In the genomic region with DNA sequence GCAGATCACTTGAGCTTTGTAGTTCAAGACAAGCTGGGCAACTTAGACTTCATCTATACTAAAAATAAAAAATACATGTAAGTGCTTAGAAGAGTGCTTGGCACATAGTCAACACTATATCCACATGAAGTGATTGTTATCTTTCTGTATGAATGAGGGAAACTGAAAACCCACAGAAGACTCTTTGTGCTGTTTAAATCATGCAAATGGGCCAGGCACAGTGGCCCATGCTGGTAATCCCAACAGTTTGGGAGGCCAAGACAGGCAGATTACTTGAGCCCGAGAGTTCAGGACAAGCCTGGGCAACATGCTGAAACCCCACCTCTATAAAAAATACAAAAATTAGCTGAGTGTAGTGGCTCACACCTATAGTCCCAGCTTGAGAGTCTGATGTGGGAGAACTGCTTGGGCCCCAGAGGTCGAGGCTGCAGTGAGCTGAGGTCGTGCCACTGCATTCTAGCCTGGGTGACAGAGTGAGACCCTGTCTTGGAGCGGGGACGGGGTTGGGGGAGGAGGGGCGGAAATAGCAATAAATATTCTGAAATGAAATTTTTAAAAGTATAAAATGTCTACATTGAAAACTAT, we compare ENCODE assay signal across 17 cellular contexts.
DNase-seq lines count a peak whose midpoint lies in the region; ATAC-seq and TF ChIP-seq lines count a peak whose summit lies in the region.
"Had no signal": no experiment of that assay in that cellular context is flagged by ENCODE, and none has a peak within 500 bp of the region (broad histone marks: within the 10 kb centered on the region; RNA-seq: fewer than 3 reads in every experiment).

No MANE protein-coding gene starts in this region.

- H4K91ac ChIP-seq in neuronal stem cell (ENCODE audit: low read depth, low read length, poor library complexity) = no peak overlapping the region

- no peak overlapping the region for H2AK5ac ChIP-seq in neuronal stem cell (ENCODE audit: low read depth, low read length)

- no peak overlapping the region for H3K23ac ChIP-seq in neuronal stem cell (ENCODE audit: low read depth, low read length, poor library complexity)

- no peaks in the 10 kb centered on the region for H3K36me3 Mint-ChIP-seq in WTC11

- no peak overlapping the region for H2BK12ac ChIP-seq in neuronal stem cell (ENCODE audit: low read length)

- H3K9me3 Mint-ChIP-seq in WTC11 = no peaks in the 10 kb centered on the region

- H3K9me3 ChIP-seq in neuronal stem cell (replicated peaks in 1 of 2; ENCODE audit: control insufficient read depth in 2 of 2, insufficient read depth in 1 of 2, low read depth in 1 of 2, low read length in 2 of 2) = no peaks in the 10 kb centered on the region
- H3K9me3 ChIP-seq: BE2C had no signal

- H2BK15ac ChIP-seq in neuronal stem cell (ENCODE audit: low read length) = no peak overlapping the region

- no peak overlapping the region for H3K9ac ChIP-seq in neuronal stem cell (ENCODE audit: low read depth, low read length, poor library complexity)

- H3K79me1 ChIP-seq in neuronal stem cell (ENCODE audit: low read depth, low read length) = no peaks in the 10 kb centered on the region

- H3K18ac ChIP-seq in neuronal stem cell (ENCODE audit: low read length) = no peak overlapping the region

- no peaks in the 10 kb centered on the region for H3K27me3 Mint-ChIP-seq in WTC11 (ENCODE audit: low read depth)
- H3K27me3 Mint-ChIP-seq: CD4-positive, alpha-beta memory T cell had no signal

- CTCF ChIA-PET in WTC11 (lab: Charles Lee) = no interaction called here

- WGBS in neuronal stem cell (ENCODE audit: extremely low coverage in 2 of 2, insufficient read length in 2 of 2, insufficient replicate concordance in 1 of 2), 2 donors = no CpG with 5 or more reads among the region's 6 CpGs

- no peak overlapping the region for H3K4ac ChIP-seq in neuronal stem cell (ENCODE audit: low read length)

- POLR2A ChIA-PET in WTC11 (lab: Charles Lee) = no interaction called here

- H2AFZ ChIP-seq in neuronal stem cell (ENCODE audit: low read length) = peak overlapping the region; percentile 57

- H4K8ac ChIP-seq in neuronal stem cell (ENCODE audit: low read depth, low read length) = no peak overlapping the region

- DNase-seq in WTC11 (ENCODE audit: low spot score) (no peak), neuronal stem cell (ENCODE audit: low spot score) (no peak), cerebellum (ENCODE audit: low spot score) (no peak), NCI-H2171 treated with DMSO at 0.1 percent for 48 hours (lab: John Stamatoyannopoulos, UW) (no peak)
- DNase-seq: BE2C; CD4-positive, alpha-beta memory T cell; DMS79 treated with DMSO at 0.1 percent for 48 hours; HCEC 1CT; NCI-H1436 treated with DMSO at 0.1 percent for 48 hours; NCI-H2081 treated with DMSO at 0.1 percent for 48 hours; NCI-H748 treated with DMSO at 0.1 percent for 48 hours; SHP77 treated with DMSO at 0.1 percent for 48 hours had no signal

- peaks cover 0 to 1% of the 10 kb centered on the region in 2 donors for H3K36me3 ChIP-seq in neuronal stem cell (replicated peaks in 1 of 2; ENCODE audit: control insufficient read depth in 2 of 2, insufficient read depth in 2 of 2, low read length in 2 of 2)
- H3K36me3 ChIP-seq: BE2C had no signal

- no peak for TF ChIP-seq CTCF in WTC11 (IDR thresholded peaks at IDR 0.05)

- ATAC-seq in GM21390 (IDR thresholded peaks at IDR 0.05; ENCODE audit: unreplicated experiment) (peak; percentile 60), HG03439 (IDR thresholded peaks at IDR 0.05; ENCODE audit: unreplicated experiment) (peak; percentile 51), WTC11 (no peak)
- ATAC-seq in activated CD4-positive, CD25-positive, alpha-beta regulatory T cell treated with anti-CD3 and anti-CD28 coated beads, Interleukin-2, amount 50 U/mL, for 24 hours = no peak
- ATAC-seq: K562, Panc1 had no signal

- H3K4me3 ChIP-seq in neuronal stem cell (ENCODE audit: low read length in 2 of 2) = no peak overlapping the region
- H3K4me3 ChIP-seq: K562 had no signal

- H3K4me1 ChIP-seq in neuronal stem cell (ENCODE audit: control insufficient read depth in 2 of 2, insufficient read depth in 1 of 2, low read depth in 1 of 2, low read length in 2 of 2) = peaks cover 0 to 7% of the 10 kb centered on the region in 2 donors
- H3K4me1 ChIP-seq: BE2C had no signal

- no peak overlapping the region for H3K14ac ChIP-seq in neuronal stem cell (ENCODE audit: low read length)

- H3K4me3 Mint-ChIP-seq in WTC11 = no peak overlapping the region
- H3K4me3 Mint-ChIP-seq: CD4-positive, alpha-beta memory T cell had no signal

- H3K4me2 ChIP-seq in neuronal stem cell (ENCODE audit: insufficient read depth, low read length, poor library complexity, severe bottlenecking) = no peak overlapping the region

- H2BK5ac ChIP-seq in neuronal stem cell (ENCODE audit: low read length) = no peak overlapping the region

- no peak overlapping the region for H2BK120ac ChIP-seq in neuronal stem cell (ENCODE audit: low read depth, low read length)

- peaks cover 4% of the 10 kb centered on the region for H3K4me1 Mint-ChIP-seq in WTC11
- H3K4me1 Mint-ChIP-seq: CD4-positive, alpha-beta memory T cell had no signal

- H3K27ac ChIP-seq in neuronal stem cell (replicated peaks; ENCODE audit: low read length) = no peak overlapping the region

- no peaks in the 10 kb centered on the region for H3K27me3 ChIP-seq in neuronal stem cell (ENCODE audit: control insufficient read depth in 3 of 3, insufficient read depth in 3 of 3, low read depth in 1 of 3, low read length in 3 of 3)
- H3K27me3 ChIP-seq: BE2C had no signal

- H3K27ac Mint-ChIP-seq in WTC11 = 0 out of 2 replicates have a peak overlapping the region, but pooled peaks have one; percentile 43
- H3K27ac Mint-ChIP-seq: CD4-positive, alpha-beta memory T cell had no signal

TF ChIP-seq in WTC11, 78 proteins besides CTCF, POLR2A, EP300 and RAD21:
- TF ChIP-seq SP1 (CRISPR knock-in tag; conservative IDR thresholded peaks at IDR 0.05) (no peak), NFE2L1 (CRISPR knock-in tag; IDR thresholded peaks at IDR 0.05) (no peak), JUN (CRISPR knock-in tag; IDR thresholded peaks at IDR 0.05) (no peak), CBFB (CRISPR knock-in tag; IDR thresholded peaks at IDR 0.05; ENCODE audit: low read depth) (no peak), HMGA2 (CRISPR knock-in tag; IDR thresholded peaks at IDR 0.05) (no peak), CREM (CRISPR knock-in tag; IDR thresholded peaks at IDR 0.05) (no peak), ZNF416 (CRISPR knock-in tag; IDR thresholded peaks at IDR 0.05) (no peak), ZNF138 (CRISPR knock-in tag; conservative IDR thresholded peaks at IDR 0.05) (no peak), MYBL2 (CRISPR knock-in tag; IDR thresholded peaks at IDR 0.05) (no peak), KAT7 (CRISPR knock-in tag; IDR thresholded peaks at IDR 0.05; ENCODE audit: borderline replicate concordance) (no peak)
- TF ChIP-seq, protein P1, sequence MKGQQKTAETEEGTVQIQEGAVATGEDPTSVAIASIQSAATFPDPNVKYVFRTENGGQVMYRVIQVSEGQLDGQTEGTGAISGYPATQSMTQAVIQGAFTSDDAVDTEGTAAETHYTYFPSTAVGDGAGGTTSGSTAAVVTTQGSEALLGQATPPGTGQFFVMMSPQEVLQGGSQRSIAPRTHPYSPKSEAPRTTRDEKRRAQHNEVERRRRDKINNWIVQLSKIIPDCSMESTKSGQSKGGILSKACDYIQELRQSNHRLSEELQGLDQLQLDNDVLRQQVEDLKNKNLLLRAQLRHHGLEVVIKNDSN (CRISPR knock-in tag; IDR thresholded peaks at IDR 0.05) = no peak
- TF ChIP-seq, protein P2, sequence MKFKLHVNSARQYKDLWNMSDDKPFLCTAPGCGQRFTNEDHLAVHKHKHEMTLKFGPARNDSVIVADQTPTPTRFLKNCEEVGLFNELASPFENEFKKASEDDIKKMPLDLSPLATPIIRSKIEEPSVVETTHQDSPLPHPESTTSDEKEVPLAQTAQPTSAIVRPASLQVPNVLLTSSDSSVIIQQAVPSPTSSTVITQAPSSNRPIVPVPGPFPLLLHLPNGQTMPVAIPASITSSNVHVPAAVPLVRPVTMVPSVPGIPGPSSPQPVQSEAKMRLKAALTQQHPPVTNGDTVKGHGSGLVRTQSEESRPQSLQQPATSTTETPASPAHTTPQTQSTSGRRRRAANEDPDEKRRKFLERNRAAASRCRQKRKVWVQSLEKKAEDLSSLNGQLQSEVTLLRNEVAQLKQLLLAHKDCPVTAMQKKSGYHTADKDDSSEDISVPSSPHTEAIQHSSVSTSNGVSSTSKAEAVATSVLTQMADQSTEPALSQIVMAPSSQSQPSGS (CRISPR knock-in tag; IDR thresholded peaks at IDR 0.05; ENCODE audit: borderline replicate concordance, low read depth) = no peak
- TF ChIP-seq, protein P3, sequence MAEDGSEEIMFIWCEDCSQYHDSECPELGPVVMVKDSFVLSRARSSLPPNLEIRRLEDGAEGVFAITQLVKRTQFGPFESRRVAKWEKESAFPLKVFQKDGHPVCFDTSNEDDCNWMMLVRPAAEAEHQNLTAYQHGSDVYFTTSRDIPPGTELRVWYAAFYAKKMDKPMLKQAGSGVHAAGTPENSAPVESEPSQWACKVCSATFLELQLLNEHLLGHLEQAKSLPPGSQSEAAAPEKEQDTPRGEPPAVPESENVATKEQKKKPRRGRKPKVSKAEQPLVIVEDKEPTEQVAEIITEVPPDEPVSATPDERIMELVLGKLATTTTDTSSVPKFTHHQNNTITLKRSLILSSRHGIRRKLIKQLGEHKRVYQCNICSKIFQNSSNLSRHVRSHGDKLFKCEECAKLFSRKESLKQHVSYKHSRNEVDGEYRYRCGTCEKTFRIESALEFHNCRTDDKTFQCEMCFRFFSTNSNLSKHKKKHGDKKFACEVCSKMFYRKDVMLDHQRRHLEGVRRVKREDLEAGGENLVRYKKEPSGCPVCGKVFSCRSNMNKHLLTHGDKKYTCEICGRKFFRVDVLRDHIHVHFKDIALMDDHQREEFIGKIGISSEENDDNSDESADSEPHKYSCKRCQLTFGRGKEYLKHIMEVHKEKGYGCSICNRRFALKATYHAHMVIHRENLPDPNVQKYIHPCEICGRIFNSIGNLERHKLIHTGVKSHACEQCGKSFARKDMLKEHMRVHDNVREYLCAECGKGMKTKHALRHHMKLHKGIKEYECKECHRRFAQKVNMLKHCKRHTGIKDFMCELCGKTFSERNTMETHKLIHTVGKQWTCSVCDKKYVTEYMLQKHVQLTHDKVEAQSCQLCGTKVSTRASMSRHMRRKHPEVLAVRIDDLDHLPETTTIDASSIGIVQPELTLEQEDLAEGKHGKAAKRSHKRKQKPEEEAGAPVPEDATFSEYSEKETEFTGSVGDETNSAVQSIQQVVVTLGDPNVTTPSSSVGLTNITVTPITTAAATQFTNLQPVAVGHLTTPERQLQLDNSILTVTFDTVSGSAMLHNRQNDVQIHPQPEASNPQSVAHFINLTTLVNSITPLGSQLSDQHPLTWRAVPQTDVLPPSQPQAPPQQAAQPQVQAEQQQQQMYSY (CRISPR knock-in tag; IDR thresholded peaks at IDR 0.05) = no peak
TF ChIP-seq in WTC11: peak in this region for 0.

Comparison
In these comparisons a context has a peak if more than half of its experiments do, and no peak if none do; other contexts are left out.
1. ATAC-seq: peak in GM21390 (single experiment) and HG03439 (single experiment); none in WTC11 (single experiment) and activated CD4-positive, CD25-positive, alpha-beta regulatory T cell treated with anti-CD3 and anti-CD28 coated beads, Interleukin-2, amount 50 U/mL, for 24 hours (0 of 2).